ENCODE assay signal across 8 cellular contexts in genomic region chr2:47402805-47403691, GRCh38. TPM values are rescaled to one million over a fixed set of nuclear protein-coding genes. Genes with fewer than 3 reads are reported as not detected.
DNase-seq lines count a peak whose midpoint lies in the region; ATAC-seq, FAIRE-seq and TF ChIP-seq lines count a peak whose summit lies in the region.

MSH2 (plus strand) TSS chr2:47403156; CDS start chr2:47403192, 36 bp downstream.

- peaks cover 4 to 9% of the 10 kb centered on the region in 2 donors for H3K4me1 ChIP-seq in ascending aorta
- peaks cover 6% of the 10 kb centered on the region for H3K4me1 ChIP-seq in right cardiac atrium (ENCODE audit: control insufficient read depth, insufficient read depth, low read length)
- H3K4me1 ChIP-seq in uterus, result peaks cover 0 to 7% of the 10 kb centered on the region in 2 donors

- H3K27me3 ChIP-seq in ascending aorta (no peaks in the 10 kb centered on the region), right cardiac atrium (ENCODE audit: control insufficient read depth, insufficient read depth) (no peaks in the 10 kb centered on the region), uterus (no peaks in the 10 kb centered on the region)

- under 1% methylated on average over 78 of the region's 78 CpGs for WGBS in right cardiac atrium

- H3K36me3 Mint-ChIP-seq in T-helper 2 cell treated with Interferon-gamma antibody and Interleukin-4, amounts not matched to agents 5 μg/mL and 100 μg/mL, for 36 hours (ENCODE audit: low read depth), result peaks cover 30% of the 10 kb centered on the region

- H3K27ac ChIP-seq in ascending aorta (peak within 1 kb of the TSS; percentile 12 to 45), right cardiac atrium (ENCODE audit: low read length) (peak within 1 kb of the TSS; percentile 27), uterus (peak within 1 kb of the TSS; percentile 60 to 71)

- H3K9me3 ChIP-seq in ascending aorta, result no peaks in the 10 kb centered on the region
- no peaks in the 10 kb centered on the region for H3K9me3 ChIP-seq in right cardiac atrium (ENCODE audit: control insufficient read depth, low read length)
- H3K9me3 ChIP-seq in uterus, result no peaks in the 10 kb centered on the region

- TF ChIP-seq POLR2A in uterus (IDR thresholded peaks at IDR 0.05), result no peak

- peak within 1 kb of the TSS; percentile 96 for H3K27ac Mint-ChIP-seq in T-helper 2 cell treated with Interferon-gamma antibody and Interleukin-4, amounts not matched to agents 5 μg/mL and 100 μg/mL, for 36 hours

- DNase-seq in GM18507 (ENCODE audit: extremely low spot score, insufficient read length, low read depth), result peak; percentile 100
- peak; percentile 95 for DNase-seq in NCI-H2029 (lab: John Stamatoyannopoulos, UW)
- peak; percentile 94 for DNase-seq in T-helper 2 cell treated with Interferon-gamma antibody and Interleukin-4, amounts not matched to agents 5 μg/mL and 100 μg/mL, for 36 hours (ENCODE audit: low spot score)
- DNase-seq in ascending aorta (ENCODE audit: low spot score in 2 of 2), result peak; percentile 74 to 92
- DNase-seq in right cardiac atrium, result peak; percentile 93 to 97 (median 97)
- DNase-seq in pulmonary artery endothelial cell (ENCODE audit: low read depth, low spot score), result peak; percentile 73
- DNase-seq in uterus, result peak; percentile 87 to 89

- TF ChIP-seq CTCF in ascending aorta (IDR thresholded peaks at IDR 0.05) (no peak), uterus (IDR thresholded peaks at IDR 0.05) (peak in 1 of 4 experiments; percentile 17)

- H3K27me3 Mint-ChIP-seq in T-helper 2 cell treated with Interferon-gamma antibody and Interleukin-4, amounts not matched to agents 5 μg/mL and 100 μg/mL, for 36 hours (ENCODE audit: low read depth), result no peaks in the 10 kb centered on the region

- intact Hi-C loops in ascending aorta (cut with DNase I) (no loop called here), right cardiac atrium (cut with DNase I) (no loop called here), uterus (cut with DNase I; ENCODE audit: low total_unique reads) (no loop called here)

- ATAC-seq in HG02973 (IDR thresholded peaks at IDR 0.05; ENCODE audit: unreplicated experiment) (peak; percentile 93), right cardiac atrium (peak; percentile 99)

- FAIRE-seq in GM18507 (lab: Jason Lieb, UNC), result peak; percentile 92

- H3K4me3 Mint-ChIP-seq in T-helper 2 cell treated with Interferon-gamma antibody and Interleukin-4, amounts not matched to agents 5 μg/mL and 100 μg/mL, for 36 hours, result peak within 1 kb of the TSS; percentile 95

- peak within 1 kb of the TSS; percentile 68 to 94 for H3K4me3 ChIP-seq in ascending aorta
- peak within 1 kb of the TSS; percentile 72 for H3K4me3 ChIP-seq in right cardiac atrium (ENCODE audit: low read length)
- H3K4me3 ChIP-seq in uterus, result peak within 1 kb of the TSS; percentile 78 to 97

- peaks cover 26% of the 10 kb centered on the region for H3K4me1 Mint-ChIP-seq in T-helper 2 cell treated with Interferon-gamma antibody and Interleukin-4, amounts not matched to agents 5 μg/mL and 100 μg/mL, for 36 hours (ENCODE audit: low read depth)

- H3K36me3 ChIP-seq in ascending aorta (no peaks in the 10 kb centered on the region), uterus (no peaks in the 10 kb centered on the region)

- no peaks in the 10 kb centered on the region for H3K9me3 Mint-ChIP-seq in T-helper 2 cell treated with Interferon-gamma antibody and Interleukin-4, amounts not matched to agents 5 μg/mL and 100 μg/mL, for 36 hours

RNA-seq across cellular contexts. Expression of gene MSH2, which starts in this region (rescaled TPM):
- total RNA-seq in ascending aorta (7.5 TPM), right cardiac atrium (10 to 100 TPM; 10.0 to 14.8 (median 10.2) TPM), pulmonary artery endothelial cell (32.6 and 41.4 TPM in 2 replicates), uterus (10 to 100 TPM; 13.5 to 76.7 (median 24.6) TPM)
- 7.4 TPM for polyA plus RNA-seq in right cardiac atrium

Comparison
In these comparisons a context has a peak if more than half of its experiments do, and no peak if none do; other contexts are left out.
1. Peak in every context shown above with its lines: DNase-seq, ATAC-seq, H3K4me3 ChIP-seq and H3K27ac ChIP-seq.